Comparison of ENCODE assay signal across 8 cellular contexts in the genomic region with DNA sequence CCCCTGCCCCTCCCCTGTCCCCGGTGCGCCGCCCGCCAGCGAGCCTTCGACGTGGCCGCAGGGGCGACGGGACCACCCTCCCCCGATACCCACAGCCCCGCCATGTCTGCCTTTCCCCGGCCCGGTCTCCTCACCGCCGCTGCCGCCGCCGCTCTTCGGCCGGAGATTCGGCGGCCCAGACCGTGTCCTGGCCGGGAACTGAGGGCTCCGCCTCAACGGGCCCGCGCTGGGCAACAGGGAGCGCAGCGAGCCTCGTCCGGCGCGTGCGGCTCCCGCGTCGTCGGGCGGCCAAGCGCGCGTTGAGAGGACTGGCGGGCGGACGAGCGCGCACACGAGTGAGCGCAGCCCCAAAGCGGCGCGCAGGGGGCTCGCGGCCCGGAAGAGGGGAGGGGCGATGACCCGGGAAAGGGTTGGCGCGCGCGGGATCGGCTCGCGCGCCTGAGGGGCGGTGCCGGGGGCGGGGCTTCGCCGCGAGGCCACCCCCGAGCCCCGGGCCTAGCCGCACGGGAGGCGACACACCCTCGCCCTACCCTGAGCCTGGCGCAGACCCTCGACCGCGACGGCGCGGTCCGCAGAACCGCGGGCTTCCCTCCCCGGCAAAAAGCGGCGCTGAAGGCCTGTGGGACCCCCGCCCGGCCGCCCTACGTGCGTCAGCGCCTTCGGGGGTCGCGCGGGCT. TPM values are rescaled to one million over a fixed set of nuclear protein-coding genes. Genes with fewer than 3 reads are reported as not detected.
A peak's percentile ranks its signal among the peaks of the same experiment; 100 is the strongest.
DNase-seq lines count a peak whose midpoint lies in the region; ATAC-seq and TF ChIP-seq lines count a peak whose summit lies in the region.

A gene with protein sequence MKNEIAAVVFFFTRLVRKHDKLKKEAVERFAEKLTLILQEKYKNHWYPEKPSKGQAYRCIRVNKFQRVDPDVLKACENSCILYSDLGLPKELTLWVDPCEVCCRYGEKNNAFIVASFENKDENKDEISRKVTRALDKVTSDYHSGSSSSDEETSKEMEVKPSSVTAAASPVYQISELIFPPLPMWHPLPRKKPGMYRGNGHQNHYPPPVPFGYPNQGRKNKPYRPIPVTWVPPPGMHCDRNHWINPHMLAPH (minus strand): TSS at position 337 of the 677 bp plus-strand sequence. CDS start 3,757 bp downstream, outside the sequence.

- no peaks in the 10 kb centered on the region for H3K9me3 Mint-ChIP-seq in activated CD4-positive, alpha-beta memory T cell treated with anti-CD3 and anti-CD28 coated beads, Interleukin-2, amount 10 ng/mL, durations not matched to agents 7 days and 5 days

- H3K36me3 ChIP-seq in BE2C (peaks cover 11% of the 10 kb centered on the region), ectodermal cell (ENCODE audit: control insufficient read depth, insufficient read depth, low read length) (peaks cover 6% of the 10 kb centered on the region), lung (ENCODE audit: control insufficient read depth in 2 of 2, insufficient read depth in 2 of 2, low read length in 2 of 2) (peaks cover 0 to 3% of the 10 kb centered on the region in 2 donors)

- CTCF ChIA-PET in activated CD4-positive, alpha-beta memory T cell treated with anti-CD3 and anti-CD28 coated beads, Interleukin-2, amount 10 ng/mL, durations not matched to agents 7 days and 5 days (lab: Charles Lee), result interaction anchor here (1.3 to 2.0 kb wide), 2 partner anchors 10 to 12 kb away, joined by 5 to 6 read pairs; no protein-coding TSS in a partner anchor

- H3K27ac ChIP-seq in ectodermal cell (ENCODE audit: insufficient read depth, low read depth, low read length, poor library complexity, severe bottlenecking) (peak within 1 kb of the TSS; percentile 54), lung (ENCODE audit: low read depth in 1 of 2, low read length in 1 of 2) (peak within 1 kb of the TSS; percentile 74 to 96)

- no peaks in the 10 kb centered on the region for H3K4me1 ChIP-seq in BE2C
- H3K4me1 ChIP-seq in ectodermal cell (ENCODE audit: control insufficient read depth, insufficient read depth, low read length), result peaks cover 5% of the 10 kb centered on the region
- peaks cover 2 to 3% of the 10 kb centered on the region in 2 donors for H3K4me1 ChIP-seq in lung (ENCODE audit: control insufficient read depth in 2 of 2, insufficient read depth in 2 of 2, low read length in 2 of 2)

- peaks cover 61% of the 10 kb centered on the region for H3K4me1 Mint-ChIP-seq in activated CD4-positive, alpha-beta memory T cell treated with anti-CD3 and anti-CD28 coated beads, Interleukin-2, amount 10 ng/mL, durations not matched to agents 7 days and 5 days

- no peak for TF ChIP-seq CTCF in BE2C (IDR thresholded peaks at IDR 0.05; ENCODE audit: low read depth, low read length)
- no peak for TF ChIP-seq CTCF in lung (IDR thresholded peaks at IDR 0.05; ENCODE audit: control extremely low read depth, extremely low read depth)

- 1 to 2% methylated on average over 102 of the region's 102 CpGs for WGBS in ectodermal cell, 2 experiments
- WGBS in lung, 2 donors, result 1% methylated on average over 56 to 102 of the region's 102 CpGs

- H3K9me3 ChIP-seq in BE2C, result no peaks in the 10 kb centered on the region; the same call in 1 of the 2 replicates
- no peaks in the 10 kb centered on the region for H3K9me3 ChIP-seq in ectodermal cell (ENCODE audit: control insufficient read depth, low read length)
- no peaks in the 10 kb centered on the region for H3K9me3 ChIP-seq in lung (ENCODE audit: control insufficient read depth in 2 of 2, insufficient read depth in 1 of 2, low read length in 1 of 2)

- DNase-seq in BE2C (peak; percentile 85), NCI-H526 treated with DMSO at 0.1 percent for 48 hours (lab: John Stamatoyannopoulos, UW) (peak; percentile 51), lung (ENCODE audit: low spot score) (peak; percentile 80)
- DNase-seq in activated CD4-positive, alpha-beta memory T cell treated with anti-CD3 and anti-CD28 coated beads, Interleukin-2, amount 10 ng/mL, durations not matched to agents 7 days and 5 days, result peak; percentile 84
- peak; percentile 60 to 80 (median 67) for DNase-seq in stimulated activated CD4-positive, alpha-beta T cell treated with anti-CD3 and anti-CD28 coated beads, TNF-alpha, amount 100 ng/mL, for 24 hours (ENCODE audit: low read depth in 3 of 3)

- peaks cover 41% of the 10 kb centered on the region for H3K36me3 Mint-ChIP-seq in activated CD4-positive, alpha-beta memory T cell treated with anti-CD3 and anti-CD28 coated beads, Interleukin-2, amount 10 ng/mL, durations not matched to agents 7 days and 5 days (ENCODE audit: low read depth)

- peak within 1 kb of the TSS; percentile 98 for H3K4me3 Mint-ChIP-seq in activated CD4-positive, alpha-beta memory T cell treated with anti-CD3 and anti-CD28 coated beads, Interleukin-2, amount 10 ng/mL, durations not matched to agents 7 days and 5 days

- H3K27ac Mint-ChIP-seq in activated CD4-positive, alpha-beta memory T cell treated with anti-CD3 and anti-CD28 coated beads, Interleukin-2, amount 10 ng/mL, durations not matched to agents 7 days and 5 days, result peak within 1 kb of the TSS; percentile 98

- no peaks in the 10 kb centered on the region for H3K27me3 ChIP-seq in BE2C
- H3K27me3 ChIP-seq in ectodermal cell (ENCODE audit: control insufficient read depth, insufficient read depth, low read length, poor library complexity, severe bottlenecking), result peaks cover 13% of the 10 kb centered on the region
- no peaks in the 10 kb centered on the region for H3K27me3 ChIP-seq in lung (ENCODE audit: control insufficient read depth, insufficient read depth)

- no peaks in the 10 kb centered on the region for H3K27me3 Mint-ChIP-seq in activated CD4-positive, alpha-beta memory T cell treated with anti-CD3 and anti-CD28 coated beads, Interleukin-2, amount 10 ng/mL, durations not matched to agents 7 days and 5 days

- H3K4me3 ChIP-seq in BE2C (ENCODE audit: low read depth, low read length) (peak within 1 kb of the TSS; percentile 98), ectodermal cell (ENCODE audit: insufficient read depth, low read depth, low read length) (peak within 1 kb of the TSS; percentile 89), lung (peak within 1 kb of the TSS; percentile 91)

- ATAC-seq in GM19025 (IDR thresholded peaks at IDR 0.05; ENCODE audit: low read depth, unreplicated experiment), result peak; percentile 82
- peak; percentile 86 for ATAC-seq in HG03196 (IDR thresholded peaks at IDR 0.05; ENCODE audit: unreplicated experiment)
- ATAC-seq in lung (ENCODE audit: insufficient read depth, low FRiP score), result peak; percentile 95

- POLR2A ChIA-PET in activated CD4-positive, alpha-beta memory T cell treated with anti-CD3 and anti-CD28 coated beads, Interleukin-2, amount 10 ng/mL, durations not matched to agents 7 days and 5 days (lab: Charles Lee), result interaction anchor here (1.5 to 4.1 kb wide), 8 partner anchors 12 to 206 kb away, joined by 5 to 34 read pairs (median 11); partner anchors contain the start of gene C21orf91

RNA-seq across cellular contexts. Expression of the gene that starts here (rescaled TPM):
- 13.6 TPM for polyA plus RNA-seq in BE2C (2012; ENCODE audit: insufficient read depth, insufficient read length, low read depth)
- 10 to 100 TPM; 57.3 to 59.7 TPM for total RNA-seq in activated CD4-positive, alpha-beta memory T cell treated with anti-CD3 and anti-CD28 coated beads, Interleukin-2, amount 10 ng/mL, durations not matched to agents 7 days and 5 days
- 27.8 TPM for polyA plus RNA-seq in ectodermal cell (2013, experiment 1 of 4)
- 25.9 TPM for polyA plus RNA-seq in ectodermal cell (2013, experiment 2 of 4)
- polyA plus RNA-seq in ectodermal cell (2013, experiment 3 of 4), result 28.2 TPM
- 31.2 TPM for polyA plus RNA-seq in ectodermal cell (2013, experiment 4 of 4)
- total RNA-seq in lung, result 100 to 1,000 TPM in 1 of 2 donors, 10 to 100 TPM in 1; 47.9 to 120 TPM
- polyA plus RNA-seq in lung, result 10 to 100 TPM; 60.4 to 85.5 TPM

Comparison
In these comparisons a context has a peak if more than half of its experiments do, and no peak if none do; other contexts are left out.
1. Peak in every context shown above with its lines: DNase-seq, ATAC-seq, H3K4me3 ChIP-seq and H3K27ac ChIP-seq.